ENCODE assay signal across 1 cellular context in the genomic region with DNA sequence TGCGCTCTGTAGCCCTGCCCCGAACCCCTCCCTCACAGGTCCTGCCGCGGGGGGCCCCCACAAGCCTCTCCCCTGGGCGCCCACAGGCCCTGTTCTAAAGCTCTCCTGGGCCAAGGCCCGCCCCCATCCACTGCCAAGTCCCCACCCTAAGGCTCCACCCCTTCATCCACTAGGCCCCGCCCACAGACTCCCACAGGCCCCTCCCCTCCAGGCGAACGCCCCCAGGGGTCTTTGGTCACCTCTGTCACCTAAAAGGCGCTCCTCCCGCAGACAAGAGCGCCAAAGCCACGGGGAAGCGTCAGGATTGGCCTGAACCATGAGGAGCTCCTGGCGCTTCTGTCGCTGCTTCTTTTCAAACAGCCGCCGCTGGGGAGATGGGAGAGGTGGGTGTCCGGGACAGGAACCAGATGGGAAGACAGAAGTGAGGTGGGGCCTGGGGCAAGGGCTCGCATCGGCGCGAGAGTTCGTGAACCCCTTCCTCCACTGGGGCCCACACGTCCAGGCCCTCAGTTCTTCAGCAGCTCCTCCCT.
TF ChIP-seq lines count a peak whose summit lies in the region.

No MANE protein-coding gene starts in this region.

TF ChIP-seq in liver, 16 proteins besides CTCF, POLR2A, EP300 and RAD21 (continued from another document):
- TF ChIP-seq, protein P1, sequence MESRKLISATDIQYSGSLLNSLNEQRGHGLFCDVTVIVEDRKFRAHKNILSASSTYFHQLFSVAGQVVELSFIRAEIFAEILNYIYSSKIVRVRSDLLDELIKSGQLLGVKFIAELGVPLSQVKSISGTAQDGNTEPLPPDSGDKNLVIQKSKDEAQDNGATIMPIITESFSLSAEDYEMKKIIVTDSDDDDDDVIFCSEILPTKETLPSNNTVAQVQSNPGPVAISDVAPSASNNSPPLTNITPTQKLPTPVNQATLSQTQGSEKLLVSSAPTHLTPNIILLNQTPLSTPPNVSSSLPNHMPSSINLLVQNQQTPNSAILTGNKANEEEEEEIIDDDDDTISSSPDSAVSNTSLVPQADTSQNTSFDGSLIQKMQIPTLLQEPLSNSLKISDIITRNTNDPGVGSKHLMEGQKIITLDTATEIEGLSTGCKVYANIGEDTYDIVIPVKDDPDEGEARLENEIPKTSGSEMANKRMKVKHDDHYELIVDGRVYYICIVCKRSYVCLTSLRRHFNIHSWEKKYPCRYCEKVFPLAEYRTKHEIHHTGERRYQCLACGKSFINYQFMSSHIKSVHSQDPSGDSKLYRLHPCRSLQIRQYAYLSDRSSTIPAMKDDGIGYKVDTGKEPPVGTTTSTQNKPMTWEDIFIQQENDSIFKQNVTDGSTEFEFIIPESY (IDR thresholded peaks at IDR 0.05), result no peak
